Comparison of ENCODE assay signal across 11 cellular contexts in genomic region chr19:6270822-6271221, GRCh38. TPM values are rescaled to one million over a fixed set of nuclear protein-coding genes. Genes with fewer than 3 reads are reported as not detected.
DNase-seq lines count a peak whose midpoint lies in the region; ATAC-seq and TF ChIP-seq lines count a peak whose summit lies in the region.
"Had no signal": no experiment of that assay in that cellular context is flagged by ENCODE, and none has a peak within 500 bp of the region (broad histone marks: within the 10 kb centered on the region; RNA-seq: fewer than 3 reads in every experiment).

No MANE protein-coding gene starts in this region.

- peaks cover 15% of the 10 kb centered on the region for H3K36me3 Mint-ChIP-seq in activated CD4-positive, alpha-beta T cell treated with anti-CD3 and anti-CD28 coated beads, Interleukin-2, amount 10 ng/mL, durations not matched to agents 7 days and 5 days (ENCODE audit: low read depth)
- peaks cover 39 to 47% of the 10 kb centered on the region in 2 donors for H3K36me3 Mint-ChIP-seq in stimulated activated naive B cell treated with anti-CD40 and anti-IgM and Interleukin-4, amounts not matched to agents 10 μg/mL and 1 μg/mL and 100 μg/mL, for 72 hours
- H3K36me3 Mint-ChIP-seq in naive thymus-derived CD8-positive, alpha-beta T cell, result peaks cover 0 to 54% (median 3%) of the 10 kb centered on the region in 3 donors

- H2AFZ ChIP-seq in mesenchymal stem cell (ENCODE audit: low read depth, low read length), result no peak overlapping the region

- POLR2A ChIA-PET in activated CD4-positive, alpha-beta T cell treated with anti-CD3 and anti-CD28 coated beads, Interleukin-2, amount 10 ng/mL, durations not matched to agents 7 days and 5 days (lab: Charles Lee), result no interaction called here
- POLR2A ChIA-PET in naive thymus-derived CD8-positive, alpha-beta T cell (lab: Charles Lee), result no interaction called here

- H4K8ac ChIP-seq in mesenchymal stem cell (ENCODE audit: low read length), result no peak overlapping the region

- H3K4ac ChIP-seq in mesenchymal stem cell (ENCODE audit: low read depth in 1 of 2, low read length in 2 of 2), result no peak overlapping the region

- peak overlapping the region in 3 of 4 donors; percentile 65 to 91 (median 90) for H3K27ac ChIP-seq in body of pancreas
- H3K27ac ChIP-seq in mesenchymal stem cell (ENCODE audit: low read length, poor library complexity, severe bottlenecking), result no peak overlapping the region

- no peak overlapping the region for H2BK120ac ChIP-seq in mesenchymal stem cell (ENCODE audit: low read depth, low read length)

- H2BK12ac ChIP-seq in mesenchymal stem cell (ENCODE audit: low read length in 2 of 2), result peak overlapping the region; percentile 7 to 64

- H3K9me3 Mint-ChIP-seq in activated CD4-positive, alpha-beta T cell treated with anti-CD3 and anti-CD28 coated beads, Interleukin-2, amount 10 ng/mL, durations not matched to agents 7 days and 5 days, result no peaks in the 10 kb centered on the region
- H3K9me3 Mint-ChIP-seq in stimulated activated naive B cell treated with anti-CD40 and anti-IgM and Interleukin-4, amounts not matched to agents 10 μg/mL and 1 μg/mL and 100 μg/mL, for 72 hours, result no peaks in the 10 kb centered on the region
- no peaks in the 10 kb centered on the region for H3K9me3 Mint-ChIP-seq in naive thymus-derived CD8-positive, alpha-beta T cell

- H2BK5ac ChIP-seq in mesenchymal stem cell (ENCODE audit: low read depth, low read length, poor library complexity, severe bottlenecking), result no peak overlapping the region

- H3K4me1 ChIP-seq in body of pancreas (peaks cover 60% of the 10 kb centered on the region), mesenchymal stem cell (ENCODE audit: control insufficient read depth, insufficient read depth, low read depth, low read length) (peaks cover 35% of the 10 kb centered on the region)

- WGBS in body of pancreas, 2 donors, result 92 to 93% methylated on average over 17 of the region's 17 CpGs
- 98% methylated on average over 17 of the region's 17 CpGs for WGBS in mesenchymal stem cell

- no peak for TF ChIP-seq POLR2A in body of pancreas (IDR thresholded peaks at IDR 0.05)

- no peak for ATAC-seq in body of pancreas
- no peak for ATAC-seq in stimulated activated naive B cell treated with anti-CD40 and anti-IgM and Interleukin-4, amounts not matched to agents 10 μg/mL and 1 μg/mL and 100 μg/mL, for 72 hours (replicated peaks)
- no peak for ATAC-seq in naive thymus-derived CD8-positive, alpha-beta T cell

- TF ChIP-seq CTCF in body of pancreas (IDR thresholded peaks at IDR 0.05), result no peak

- no peak overlapping the region for H2BK15ac ChIP-seq in mesenchymal stem cell (ENCODE audit: low read depth, poor library complexity, severe bottlenecking)

- H3K23ac ChIP-seq in mesenchymal stem cell (ENCODE audit: low read length in 2 of 2), result peak overlapping the region in 1 of 2 experiments; percentile 51

- no peak overlapping the region for H3K4me3 ChIP-seq in body of pancreas
- H3K4me3 ChIP-seq in mesenchymal stem cell (ENCODE audit: insufficient read depth in 1 of 2, low read depth in 1 of 2, low read length in 2 of 2), result peak overlapping the region in 1 of 2 experiments; percentile 70

- H3K36me3 ChIP-seq in body of pancreas (replicated peaks in 1 of 2; ENCODE audit: insufficient read depth in 1 of 2, low read depth in 2 of 2) (peaks cover 0 to 2% of the 10 kb centered on the region in 2 donors), mesenchymal stem cell (ENCODE audit: control insufficient read depth in 1 of 2, insufficient read depth in 2 of 2, low read depth in 1 of 2, low read length in 2 of 2) (peaks cover 37 to 45% of the 10 kb centered on the region in 2 experiments)

- H4K91ac ChIP-seq in mesenchymal stem cell (ENCODE audit: low read length), result peak overlapping the region; percentile 36

- H3K14ac ChIP-seq in mesenchymal stem cell (ENCODE audit: low read length in 2 of 2), result peak overlapping the region in 1 of 2 experiments; percentile 39

- H3K27ac Mint-ChIP-seq in activated CD4-positive, alpha-beta T cell treated with anti-CD3 and anti-CD28 coated beads, Interleukin-2, amount 10 ng/mL, durations not matched to agents 7 days and 5 days, result peak overlapping the region; percentile 75
- H3K27ac Mint-ChIP-seq in stimulated activated naive B cell treated with anti-CD40 and anti-IgM and Interleukin-4, amounts not matched to agents 10 μg/mL and 1 μg/mL and 100 μg/mL, for 72 hours, result peak overlapping the region; percentile 42
- H3K27ac Mint-ChIP-seq in naive thymus-derived CD8-positive, alpha-beta T cell, result peak overlapping the region in 3 of 10 donors; percentile 36 to 76 (median 71)

- H3K4me1 Mint-ChIP-seq in activated CD4-positive, alpha-beta T cell treated with anti-CD3 and anti-CD28 coated beads, Interleukin-2, amount 10 ng/mL, durations not matched to agents 7 days and 5 days, result peaks cover 17% of the 10 kb centered on the region
- peaks cover 17 to 59% of the 10 kb centered on the region in 2 donors for H3K4me1 Mint-ChIP-seq in stimulated activated naive B cell treated with anti-CD40 and anti-IgM and Interleukin-4, amounts not matched to agents 10 μg/mL and 1 μg/mL and 100 μg/mL, for 72 hours
- H3K4me1 Mint-ChIP-seq in naive thymus-derived CD8-positive, alpha-beta T cell, result peaks cover 28 to 71% (median 47%) of the 10 kb centered on the region in 4 donors

- H3K4me2 ChIP-seq in mesenchymal stem cell (ENCODE audit: low read length, poor library complexity, severe bottlenecking), result no peak overlapping the region

- H3K18ac ChIP-seq in mesenchymal stem cell (ENCODE audit: low read depth in 1 of 2, low read length in 2 of 2), result peak overlapping the region; percentile 16 to 64

- DNase-seq in activated CD4-positive, alpha-beta T cell treated with anti-CD3 and anti-CD28 coated beads, Interleukin-2, amount 10 ng/mL, durations not matched to agents 7 days and 5 days, result no peak
- no peak for DNase-seq in activated CD4-positive, alpha-beta T cell treated with anti-CD3 and anti-CD28 coated beads, Interleukin-2, amount 50 U/mL, for 48 hours
- DNase-seq in body of pancreas (no peak), mesenchymal stem cell (no peak), foreskin melanocyte (no peak)
- DNase-seq in stimulated activated naive B cell treated with anti-CD40 and anti-IgM and Interleukin-4, amounts not matched to agents 10 μg/mL and 1 μg/mL and 100 μg/mL, for 72 hours, result no peak
- DNase-seq in naive thymus-derived CD8-positive, alpha-beta T cell, result no peak
- DNase-seq in activated CD4-positive, alpha-beta T cell treated with anti-CD3 and anti-CD28 coated beads for 4 hours, result no peak
- DNase-seq: 8988T; NCI-H2081; stimulated activated CD4-positive, alpha-beta T cell treated with anti-CD3 and anti-CD28 coated beads, Interleukin-4, amount 100 ng/mL, for 24 hours had no signal

- no peak overlapping the region for H2AK5ac ChIP-seq in mesenchymal stem cell (ENCODE audit: low read length, severe bottlenecking)

- no peaks in the 10 kb centered on the region for H3K9me3 ChIP-seq in body of pancreas
- H3K9me3 ChIP-seq in mesenchymal stem cell (ENCODE audit: control insufficient read depth, low read length), result no peaks in the 10 kb centered on the region

- intact Hi-C loops in body of pancreas (cut with DNase I), result no loop called here

- no peaks in the 10 kb centered on the region for H3K27me3 Mint-ChIP-seq in activated CD4-positive, alpha-beta T cell treated with anti-CD3 and anti-CD28 coated beads, Interleukin-2, amount 10 ng/mL, durations not matched to agents 7 days and 5 days
- H3K27me3 Mint-ChIP-seq in stimulated activated naive B cell treated with anti-CD40 and anti-IgM and Interleukin-4, amounts not matched to agents 10 μg/mL and 1 μg/mL and 100 μg/mL, for 72 hours, result no peaks in the 10 kb centered on the region
- no peaks in the 10 kb centered on the region for H3K27me3 Mint-ChIP-seq in naive thymus-derived CD8-positive, alpha-beta T cell

- H3K79me1 ChIP-seq in mesenchymal stem cell (replicated peaks; ENCODE audit: low read length, poor library complexity, severe bottlenecking), result peaks cover 38% of the 10 kb centered on the region

- CTCF ChIA-PET in activated CD4-positive, alpha-beta T cell treated with anti-CD3 and anti-CD28 coated beads, Interleukin-2, amount 10 ng/mL, durations not matched to agents 7 days and 5 days (lab: Charles Lee), result interaction anchor here (0.6 to 1.5 kb wide), 2 partner anchors 29 to 52 kb away, joined by 3 to 5 read pairs; no protein-coding TSS in a partner anchor

- peak overlapping the region; percentile 80 for H3K9ac ChIP-seq in mesenchymal stem cell (ENCODE audit: low read length)

- H3K27me3 ChIP-seq in body of pancreas, result no peaks in the 10 kb centered on the region
- H3K27me3 ChIP-seq in mesenchymal stem cell (ENCODE audit: control insufficient read depth in 1 of 2, insufficient read depth in 1 of 2, low read length in 2 of 2), result no peaks in the 10 kb centered on the region

- H3K4me3 Mint-ChIP-seq in activated CD4-positive, alpha-beta T cell treated with anti-CD3 and anti-CD28 coated beads, Interleukin-2, amount 10 ng/mL, durations not matched to agents 7 days and 5 days, result no peak overlapping the region
- no peak overlapping the region for H3K4me3 Mint-ChIP-seq in stimulated activated naive B cell treated with anti-CD40 and anti-IgM and Interleukin-4, amounts not matched to agents 10 μg/mL and 1 μg/mL and 100 μg/mL, for 72 hours
- no peak overlapping the region for H3K4me3 Mint-ChIP-seq in naive thymus-derived CD8-positive, alpha-beta T cell

RNA-seq across cellular contexts. Expression of gene MLLT1, which starts 9.0 kb away (rescaled TPM):
- 10 to 100 TPM; 38.4 to 46.5 TPM for total RNA-seq in activated CD4-positive, alpha-beta T cell treated with anti-CD3 and anti-CD28 coated beads, Interleukin-2, amount 10 ng/mL, durations not matched to agents 7 days and 5 days
- total RNA-seq in body of pancreas, result 10 to 100 TPM; 16.3 to 23.7 TPM
- polyA plus RNA-seq in mesenchymal stem cell (2013, experiment 1 of 2), result 49.5 TPM
- polyA plus RNA-seq in mesenchymal stem cell (2013, experiment 2 of 2), result 48.1 TPM
- 10 to 100 TPM; 37.7 to 41.7 TPM for total RNA-seq in naive thymus-derived CD8-positive, alpha-beta T cell
- 1 to 10 TPM in 2 of 3 donors, under 1 TPM in 1; 0.68 to 2.7 (median 1.2) TPM for polyA plus RNA-seq in naive thymus-derived CD8-positive, alpha-beta T cell
